In the genomic region with DNA sequence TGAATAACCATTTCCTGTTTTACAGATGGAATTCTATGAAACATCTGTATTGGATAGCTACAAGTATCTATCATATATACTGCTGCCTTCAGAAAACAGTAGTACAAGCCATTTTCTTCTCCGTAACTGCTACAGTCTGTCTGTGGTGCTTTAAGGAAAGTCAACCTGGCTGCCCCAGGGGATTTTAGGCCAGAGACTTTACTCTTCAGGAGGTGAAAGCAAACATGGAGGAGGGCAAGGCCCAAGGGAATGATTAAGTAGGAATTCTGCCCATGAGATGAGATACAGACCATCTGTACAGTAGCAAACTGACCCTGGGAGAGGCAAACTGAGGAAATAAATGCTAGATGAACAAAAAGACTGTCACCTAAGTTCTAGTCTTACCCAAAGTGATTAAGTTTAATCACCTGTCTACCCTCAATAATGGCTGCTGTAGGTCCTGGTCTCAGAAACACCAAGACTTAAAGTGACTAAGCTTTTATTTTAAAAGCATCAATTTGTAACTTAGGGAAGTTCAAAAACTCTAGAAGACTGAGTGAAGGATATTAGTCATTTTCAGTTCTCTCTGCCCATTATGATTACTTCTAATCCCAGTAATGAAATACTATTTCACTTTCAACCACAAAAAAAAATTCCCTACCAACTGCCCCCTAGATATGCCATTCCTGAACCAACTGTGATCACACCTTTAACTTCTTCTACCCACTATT, we compare ENCODE assay signal across 8 cellular contexts. TPM values are rescaled to one million over a fixed set of nuclear protein-coding genes. Genes with fewer than 3 reads are reported as not detected.
DNase-seq lines count a peak whose midpoint lies in the region; ATAC-seq, FAIRE-seq and TF ChIP-seq lines count a peak whose summit lies in the region.

No MANE protein-coding gene starts in this region.

- ATAC-seq in GM19452 (IDR thresholded peaks at IDR 0.05; ENCODE audit: unreplicated experiment) = peak; percentile 88
- ATAC-seq in HG03378 (IDR thresholded peaks at IDR 0.05; ENCODE audit: unreplicated experiment) = peak; percentile 89
- no peak for ATAC-seq in effector memory CD8-positive, alpha-beta T cell (replicated peaks)

- no peaks in the 10 kb centered on the region for H3K9me3 Mint-ChIP-seq in effector memory CD8-positive, alpha-beta T cell

- intact Hi-C loops in kidney (cut with DNase I) = no loop called here

- peaks cover 36 to 70% of the 10 kb centered on the region in 2 donors for H3K4me1 Mint-ChIP-seq in effector memory CD8-positive, alpha-beta T cell (ENCODE audit: low read depth in 2 of 2)

- H3K9ac ChIP-seq in kidney (ENCODE audit: low read length in 2 of 2) = no peak overlapping the region

- H3K4me1 ChIP-seq in kidney (ENCODE audit: control insufficient read depth in 1 of 2, insufficient read depth in 1 of 2, low read depth in 1 of 2, low read length in 2 of 2) = peaks cover 7 to 14% of the 10 kb centered on the region in 2 donors
- no peaks in the 10 kb centered on the region for H3K4me1 ChIP-seq in effector memory CD4-positive, alpha-beta T cell (ENCODE audit: control insufficient read depth, insufficient read depth, low read length, poor library complexity, severe bottlenecking)

- H3K4me3 Mint-ChIP-seq in effector memory CD8-positive, alpha-beta T cell = no peak overlapping the region

- H3K27me3 Mint-ChIP-seq in effector memory CD8-positive, alpha-beta T cell = no peaks in the 10 kb centered on the region

- H3K4me3 ChIP-seq in kidney (ENCODE audit: low read length in 2 of 2) = no peak overlapping the region
- H3K4me3 ChIP-seq in effector memory CD4-positive, alpha-beta T cell (ENCODE audit: insufficient read depth, low read depth, low read length, poor library complexity, severe bottlenecking) = no peak overlapping the region

- H3K27me3 ChIP-seq in effector memory CD4-positive, alpha-beta T cell (replicated peaks; ENCODE audit: control insufficient read depth, insufficient read depth, low read length, poor library complexity, severe bottlenecking) = no peaks in the 10 kb centered on the region

- H3K9me3 ChIP-seq in kidney (ENCODE audit: control insufficient read depth in 1 of 2, low read length in 2 of 2) = no peaks in the 10 kb centered on the region
- no peaks in the 10 kb centered on the region for H3K9me3 ChIP-seq in effector memory CD4-positive, alpha-beta T cell (ENCODE audit: control insufficient read depth, low read length)

- DNase-seq in EL (peak; percentile 33), UCSD-AML1 (lab: John Stamatoyannopoulos, UW; ENCODE audit: unreplicated experiment) (no peak), kidney (no peak)
- DNase-seq in effector memory CD8-positive, alpha-beta T cell = no peak
- DNase-seq in stimulated activated naive CD4-positive, alpha-beta T cell (lab: John Stamatoyannopoulos, UW) = no peak
- DNase-seq in effector memory CD4-positive, alpha-beta T cell = no peak

- no peaks in the 10 kb centered on the region for H3K36me3 ChIP-seq in kidney (ENCODE audit: control insufficient read depth in 1 of 2, insufficient read depth in 2 of 2, low read length in 2 of 2)
- H3K36me3 ChIP-seq in effector memory CD4-positive, alpha-beta T cell (ENCODE audit: control insufficient read depth, insufficient read depth, low read length) = peaks cover 5% of the 10 kb centered on the region

- no peak overlapping the region for H3K27ac ChIP-seq in kidney (ENCODE audit: low read depth in 2 of 2, low read length in 2 of 2)
- no peak overlapping the region for H3K27ac ChIP-seq in effector memory CD4-positive, alpha-beta T cell (ENCODE audit: insufficient read depth, low read length, poor library complexity, severe bottlenecking)

- peaks cover 4% of the 10 kb centered on the region for H3K36me3 Mint-ChIP-seq in effector memory CD8-positive, alpha-beta T cell (ENCODE audit: insufficient read depth)

- H3K27ac Mint-ChIP-seq in effector memory CD8-positive, alpha-beta T cell = peak overlapping the region; percentile 11 to 30

- TF ChIP-seq CTCF in kidney (IDR thresholded peaks at IDR 0.05; ENCODE audit: borderline replicate concordance, extremely low read depth, insufficient read depth) = no peak

- FAIRE-seq in kidney (lab: Jason Lieb, UNC) = no peak

RNA-seq across cellular contexts. Expression of gene MBD2, which starts 14.8 kb away (rescaled TPM):
- total RNA-seq in kidney = 123 TPM
- polyA plus RNA-seq in kidney (ENCODE audit: insufficient read depth, low read depth, low replicate concordance) = 79.1 TPM

RNA-seq across cellular contexts. Expression of gene POLI, which starts 59.7 kb away (rescaled TPM):
- total RNA-seq in kidney = 45.1 TPM
- polyA plus RNA-seq in kidney (ENCODE audit: insufficient read depth, low read depth, low replicate concordance) = 15.6 TPM
